Comparison of ENCODE assay signal across 1 cellular context in the genomic region with DNA sequence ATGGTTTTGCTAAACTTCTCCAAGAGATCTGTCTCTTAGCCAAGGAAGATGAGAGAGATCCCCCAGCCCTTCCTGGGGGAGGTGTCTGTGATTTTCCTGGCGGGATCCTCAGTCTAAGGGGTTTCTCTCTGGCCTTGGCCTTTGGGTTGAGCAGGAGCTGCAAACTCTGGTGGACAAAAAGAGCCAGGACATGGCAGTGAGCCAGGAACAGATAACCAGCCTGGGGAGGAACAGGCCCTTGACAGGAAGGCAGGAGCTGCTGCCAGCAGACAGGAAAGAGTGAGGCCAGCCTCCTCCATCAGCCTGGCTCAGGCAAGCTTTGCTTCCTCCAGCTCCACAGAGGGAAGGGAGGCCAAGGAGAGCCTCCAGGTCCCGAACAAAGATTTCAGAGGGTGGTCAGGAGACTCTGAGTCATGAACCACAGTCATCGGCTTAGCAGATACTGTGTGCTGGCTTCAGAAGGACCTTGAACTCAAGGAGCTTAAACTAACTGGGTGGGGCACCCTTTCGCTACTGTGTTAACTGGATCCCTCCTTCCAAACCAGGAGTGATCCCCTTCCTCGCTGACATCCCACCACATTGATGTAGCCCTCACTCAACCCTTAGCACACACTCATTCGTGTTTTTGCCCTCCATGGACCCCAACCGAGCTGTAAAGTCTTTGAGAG.
TF ChIP-seq lines count a peak whose summit lies in the region.

No MANE protein-coding gene starts in this region.

TF ChIP-seq in endothelial cell of umbilical vein, 7 proteins besides CTCF, POLR2A, EP300 and RAD21 (continued from another document):
- TF ChIP-seq JUN (IDR thresholded peaks at IDR 0.05; ENCODE audit: borderline replicate concordance, insufficient read depth, insufficient read length, low read depth) (peak; percentile 33), POLR2AphosphoS5 (IDR thresholded peaks at IDR 0.05; ENCODE audit: insufficient read depth, low read depth, low read length) (peak; percentile 59), GATA2 (IDR thresholded peaks at IDR 0.05; ENCODE audit: insufficient read depth, insufficient read length, low read depth, low read length) (peak; percentile 38), FOS (IDR thresholded peaks at IDR 0.05; ENCODE audit: borderline replicate concordance, insufficient read depth, low read length) (peak; percentile 74)
- TF ChIP-seq, protein P1, sequence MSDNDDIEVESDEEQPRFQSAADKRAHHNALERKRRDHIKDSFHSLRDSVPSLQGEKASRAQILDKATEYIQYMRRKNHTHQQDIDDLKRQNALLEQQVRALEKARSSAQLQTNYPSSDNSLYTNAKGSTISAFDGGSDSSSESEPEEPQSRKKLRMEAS (IDR thresholded peaks at IDR 0.05; ENCODE audit: insufficient read depth, insufficient read length): no peak
